ENCODE assay signal across 8 cellular contexts in the genomic region with DNA sequence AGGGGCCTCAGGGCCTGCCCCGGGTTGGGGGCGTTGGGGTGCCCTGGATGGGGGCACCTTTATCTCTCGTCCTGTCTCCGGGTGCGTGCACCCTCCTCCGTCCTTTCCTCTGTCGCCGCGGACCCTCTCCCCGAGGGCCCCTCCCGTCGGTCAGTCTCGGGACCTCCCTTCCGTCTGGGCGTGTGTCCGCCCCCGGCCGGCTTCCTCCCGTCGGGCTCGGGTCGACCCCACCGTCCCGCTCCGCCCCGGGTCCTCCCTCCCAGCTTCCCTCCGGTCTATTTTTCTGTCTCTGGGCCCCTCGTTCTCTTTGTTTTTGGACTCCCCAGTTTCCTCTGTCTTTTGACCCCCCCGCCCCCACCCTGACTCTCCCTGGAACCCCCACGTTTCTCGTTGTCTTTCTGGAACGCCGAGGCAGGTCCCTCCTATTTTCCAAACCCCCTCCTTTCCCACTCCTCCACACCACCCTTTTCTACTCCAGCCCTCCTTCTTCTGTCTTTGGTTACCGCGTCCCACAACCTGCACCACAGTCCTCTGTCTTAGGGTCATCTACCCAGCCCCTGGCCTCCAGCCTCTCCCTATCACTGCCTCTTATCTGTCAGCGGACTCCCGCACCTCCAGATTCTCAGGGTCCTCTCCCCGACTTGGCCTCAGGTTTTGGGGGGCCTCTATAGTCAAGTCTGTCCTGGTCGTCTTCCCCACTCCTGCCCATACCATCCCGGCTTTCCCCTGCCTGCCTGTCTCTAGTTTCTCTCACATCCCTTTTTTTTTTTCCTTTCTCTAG. TPM values are rescaled to one million over a fixed set of nuclear protein-coding genes. Genes with fewer than 3 reads are reported as not detected.
DNase-seq lines count a peak whose midpoint lies in the region; ATAC-seq and TF ChIP-seq lines count a peak whose summit lies in the region.

No MANE protein-coding gene starts in this region.

- H3K36me3 ChIP-seq in GM06990 (ENCODE audit: control insufficient read depth, insufficient read depth, low read length) (peaks cover 19% of the 10 kb centered on the region), Karpas-422 (ENCODE audit: insufficient read depth, low read length) (peaks cover 5% of the 10 kb centered on the region; the same call in 1 of the 2 replicates)

- ATAC-seq in stimulated activated memory B cell treated with anti-CD40 and anti-IgM and Interleukin-4, amounts not matched to agents 10 μg/mL and 1 μg/mL and 100 μg/mL, for 72 hours = peak; percentile 2
- no peak for ATAC-seq in GM21360 (IDR thresholded peaks at IDR 0.05; ENCODE audit: unreplicated experiment)
- ATAC-seq in activated CD4-positive, CD25-positive, alpha-beta regulatory T cell treated with anti-CD3 and anti-CD28 coated beads, Interleukin-2, amount 50 U/mL, for 24 hours = no peak

- peak overlapping the region; percentile 97 for H3K9ac ChIP-seq in Karpas-422 (ENCODE audit: low read length)

- H3K9me2 ChIP-seq in Karpas-422 (replicated peaks; ENCODE audit: insufficient read depth, low read length) = no peaks in the 10 kb centered on the region

- peaks cover 42% of the 10 kb centered on the region for H4K20me1 ChIP-seq in Karpas-422 (ENCODE audit: insufficient read depth, low read depth, low read length)

- H3K9me3 ChIP-seq in Karpas-422 (ENCODE audit: low read length) = no peaks in the 10 kb centered on the region

- H3K9me3 Mint-ChIP-seq in stimulated activated memory B cell treated with anti-CD40 and anti-IgM and Interleukin-4, amounts not matched to agents 10 μg/mL and 1 μg/mL and 100 μg/mL, for 72 hours = no peaks in the 10 kb centered on the region

- peak overlapping the region; percentile 99 for H3K27ac Mint-ChIP-seq in stimulated activated memory B cell treated with anti-CD40 and anti-IgM and Interleukin-4, amounts not matched to agents 10 μg/mL and 1 μg/mL and 100 μg/mL, for 72 hours

- H3K4me1 ChIP-seq in Karpas-422 (ENCODE audit: low read length) = peaks cover 62% of the 10 kb centered on the region

- peaks cover 53% of the 10 kb centered on the region for H3K79me2 ChIP-seq in Karpas-422 (ENCODE audit: low read length)

- no peak for TF ChIP-seq CTCF in GM06990 (IDR thresholded peaks at IDR 0.05; ENCODE audit: insufficient read depth, low read length, poor library complexity, severe bottlenecking)

- H3K27me3 Mint-ChIP-seq in stimulated activated memory B cell treated with anti-CD40 and anti-IgM and Interleukin-4, amounts not matched to agents 10 μg/mL and 1 μg/mL and 100 μg/mL, for 72 hours = no peaks in the 10 kb centered on the region

- H3K4me1 Mint-ChIP-seq in stimulated activated memory B cell treated with anti-CD40 and anti-IgM and Interleukin-4, amounts not matched to agents 10 μg/mL and 1 μg/mL and 100 μg/mL, for 72 hours = peaks cover 76% of the 10 kb centered on the region

- peaks cover 44% of the 10 kb centered on the region for H3K36me3 Mint-ChIP-seq in stimulated activated memory B cell treated with anti-CD40 and anti-IgM and Interleukin-4, amounts not matched to agents 10 μg/mL and 1 μg/mL and 100 μg/mL, for 72 hours

- H3K27me3 ChIP-seq in GM06990 (replicated peaks; ENCODE audit: control insufficient read depth, insufficient read depth, low read length) (no peaks in the 10 kb centered on the region), Karpas-422 (ENCODE audit: low read length) (no peaks in the 10 kb centered on the region)

- H3K27ac ChIP-seq in Karpas-422 (ENCODE audit: low read length) = peak overlapping the region; percentile 69

- H3K4me3 ChIP-seq in GM06990 (replicated peaks; ENCODE audit: low read depth, low read length) (peak overlapping the region; percentile 93), Karpas-422 (ENCODE audit: low read length) (peak overlapping the region; percentile 90)

- peak overlapping the region; percentile 94 for H3K4me3 Mint-ChIP-seq in stimulated activated memory B cell treated with anti-CD40 and anti-IgM and Interleukin-4, amounts not matched to agents 10 μg/mL and 1 μg/mL and 100 μg/mL, for 72 hours

- H2AFZ ChIP-seq in Karpas-422 (ENCODE audit: low read length) = no peak overlapping the region

- DNase-seq in GM06990 (ENCODE audit: extremely low read depth, insufficient read length) (peak; percentile 50), Karpas-422 (peak; percentile 70), astrocyte of the hippocampus (ENCODE audit: low read depth, low spot score) (peak; percentile 56), iPS-NIHi11 (ENCODE audit: low spot score) (peak; percentile 56), NCI-H1105 (lab: John Stamatoyannopoulos, UW) (no peak)

- peak overlapping the region; percentile 85 for H3K4me2 ChIP-seq in Karpas-422 (ENCODE audit: low read depth, low read length, poor library complexity, severe bottlenecking)

RNA-seq across cellular contexts. Expression of a gene that starts 0.8 kb away (rescaled TPM):
- 49.4 and 111 TPM in 2 replicates for total RNA-seq in Karpas-422 (2014; rRNA removed; shearing (Covaris generic); ENCODE audit: low replicate concordance)

RNA-seq across cellular contexts. Expression of a gene that starts 21.7 kb away (rescaled TPM):
- 12.5 and 32.9 TPM in 2 replicates for total RNA-seq in Karpas-422 (2014; rRNA removed; shearing (Covaris generic); ENCODE audit: low replicate concordance)

RNA-seq across cellular contexts. Expression of a gene that starts 24.4 kb away (rescaled TPM):
- total RNA-seq in Karpas-422 (2014; rRNA removed; shearing (Covaris generic); ENCODE audit: low replicate concordance) = 0.40 TPM in 1 of 2 replicates, not detected in the other

RNA-seq across cellular contexts. Expression of a gene that starts 48.7 kb away (rescaled TPM):
- total RNA-seq in Karpas-422 (2014; rRNA removed; shearing (Covaris generic); ENCODE audit: low replicate concordance) = 136 and 173 TPM in 2 replicates

RNA-seq across cellular contexts. Expression of a gene that starts 49.5 kb away (rescaled TPM):
- total RNA-seq in Karpas-422 (2014; rRNA removed; shearing (Covaris generic); ENCODE audit: low replicate concordance) = 3.1 and 5.8 TPM in 2 replicates
